In the genomic region with DNA sequence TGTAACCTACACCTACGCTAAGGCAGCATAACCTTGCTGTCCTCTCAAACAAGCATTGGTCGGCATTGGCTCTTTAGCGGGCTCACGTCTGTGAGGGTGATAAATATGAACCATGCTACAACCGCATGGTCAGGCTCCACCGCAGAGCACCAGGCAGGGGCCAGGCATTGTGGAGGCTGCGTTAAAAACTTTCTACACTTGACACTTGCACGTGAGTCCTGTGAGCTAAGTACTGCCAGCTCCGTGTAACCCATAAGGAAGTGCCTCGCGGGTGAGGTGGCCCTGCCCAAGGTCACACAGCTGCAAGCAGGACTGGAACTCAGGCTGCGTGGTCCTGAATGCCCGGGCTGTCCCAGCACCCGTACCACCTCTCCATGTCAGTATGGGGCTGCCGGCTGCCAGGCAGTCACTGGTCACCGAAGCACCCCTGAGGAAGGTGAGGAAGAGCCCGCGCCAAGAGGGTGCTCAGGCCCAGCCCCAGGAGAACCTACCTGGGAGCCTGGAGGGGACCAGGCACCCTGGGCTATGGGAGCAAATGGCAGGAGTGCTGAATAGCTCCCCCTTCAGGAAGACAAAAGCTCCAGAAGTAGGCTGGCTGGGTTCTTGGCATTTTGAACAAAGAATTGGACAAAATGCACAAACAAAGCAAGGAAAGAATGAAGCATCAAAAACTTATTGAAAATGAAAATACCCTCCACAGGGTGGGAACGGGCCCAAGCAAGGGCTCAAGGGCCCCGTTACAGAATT, we compare ENCODE assay signal across 25 cellular contexts.
DNase-seq lines count a peak whose midpoint lies in the region; ATAC-seq and TF ChIP-seq lines count a peak whose summit lies in the region.
"Had no signal": no experiment of that assay in that cellular context is flagged by ENCODE, and none has a peak within 500 bp of the region (broad histone marks: within the 10 kb centered on the region; RNA-seq: fewer than 3 reads in every experiment).

No MANE protein-coding gene starts in this region.

- H3K4me3 ChIP-seq in Loucy (ENCODE audit: low read length, poor library complexity, severe bottlenecking) (no peak overlapping the region), upper lobe of right lung (no peak overlapping the region), transverse colon (no peak overlapping the region)
- H3K4me3 ChIP-seq: A549, adrenal gland, body of pancreas, dorsolateral prefrontal cortex, thoracic aorta had no signal

- peak overlapping the region; percentile 83 for H3K27ac Mint-ChIP-seq in glutamatergic neuron (ENCODE audit: unreplicated experiment)
- H3K27ac Mint-ChIP-seq: activated CD4-positive, alpha-beta T cell treated with anti-CD3 and anti-CD28 coated beads for 36 hours; naive thymus-derived CD4-positive, alpha-beta T cell had no signal

- H3K4me1 ChIP-seq in Loucy (ENCODE audit: insufficient read depth, low read length, poor library complexity, severe bottlenecking) (no peaks in the 10 kb centered on the region), upper lobe of right lung (no peaks in the 10 kb centered on the region), transverse colon (no peaks in the 10 kb centered on the region)
- H3K4me1 ChIP-seq: A549, adrenal gland, BE2C, body of pancreas had no signal

- WGBS in transverse colon (ENCODE audit: low coverage in 1 of 2), 2 donors, result 54 to 75% methylated on average over 2 to 19 of the region's 20 CpGs

- TF ChIP-seq CTCF in Loucy (conservative IDR thresholded peaks at IDR 0.05; ENCODE audit: low read length) (peak; percentile 34; the same call in 1 of the 2 replicates), glutamatergic neuron (IDR thresholded peaks at IDR 0.05; ENCODE audit: partially characterized antibody, unreplicated experiment) (peak; percentile 31), upper lobe of right lung (IDR thresholded peaks at IDR 0.05) (no peak), transverse colon (IDR thresholded peaks at IDR 0.05) (no peak)

- no peaks in the 10 kb centered on the region for H3K79me2 ChIP-seq in Loucy (ENCODE audit: insufficient read depth, low read length)

- H2AFZ ChIP-seq in Loucy (ENCODE audit: low read length), result no peak overlapping the region

- H3K36me3 Mint-ChIP-seq in glutamatergic neuron (ENCODE audit: unreplicated experiment), result no peaks in the 10 kb centered on the region
- H3K36me3 Mint-ChIP-seq: naive thymus-derived CD4-positive, alpha-beta T cell had no signal

- H3K27me3 Mint-ChIP-seq in glutamatergic neuron (ENCODE audit: unreplicated experiment), result peaks cover 3% of the 10 kb centered on the region

- TF ChIP-seq EP300 in transverse colon (IDR thresholded peaks at IDR 0.05; ENCODE audit: low read depth), result no peak

- no peak overlapping the region for H3K4me2 ChIP-seq in Loucy (ENCODE audit: low read depth, low read length, poor library complexity, severe bottlenecking)
- H3K4me2 ChIP-seq: A549 had no signal

- no peak overlapping the region for H3K4me3 Mint-ChIP-seq in glutamatergic neuron (ENCODE audit: unreplicated experiment)
- H3K4me3 Mint-ChIP-seq: activated CD4-positive, alpha-beta T cell treated with anti-CD3 and anti-CD28 coated beads for 36 hours; naive thymus-derived CD4-positive, alpha-beta T cell had no signal

- H3K27me3 ChIP-seq in Loucy (ENCODE audit: insufficient read depth, low read length, poor library complexity, severe bottlenecking) (no peaks in the 10 kb centered on the region), upper lobe of right lung (no peaks in the 10 kb centered on the region), transverse colon (no peaks in the 10 kb centered on the region)
- H3K27me3 ChIP-seq: adrenal gland, BE2C, body of pancreas had no signal

- TF ChIP-seq POLR2A in transverse colon (IDR thresholded peaks at IDR 0.05), result no peak

- no peaks in the 10 kb centered on the region for H3F3A ChIP-seq in Loucy (ENCODE audit: low read depth)

- H3K9me3 ChIP-seq in Loucy (ENCODE audit: insufficient read depth, low read depth, low read length) (no peaks in the 10 kb centered on the region), upper lobe of right lung (no peaks in the 10 kb centered on the region), transverse colon (no peaks in the 10 kb centered on the region)
- H3K9me3 ChIP-seq: A549, adrenal gland, BE2C, body of pancreas, thoracic aorta had no signal

- H3K27ac ChIP-seq in upper lobe of right lung, result no peak overlapping the region
- H3K27ac ChIP-seq in transverse colon, result no peak overlapping the region
- H3K27ac ChIP-seq: A549, adrenal gland, body of pancreas, dorsolateral prefrontal cortex, thoracic aorta had no signal

- no peaks in the 10 kb centered on the region for H3K36me3 ChIP-seq in Loucy (ENCODE audit: insufficient read depth, low read length)
- H3K36me3 ChIP-seq in upper lobe of right lung, result no peaks in the 10 kb centered on the region
- H3K36me3 ChIP-seq in transverse colon, result no peaks in the 10 kb centered on the region
- H3K36me3 ChIP-seq: adrenal gland, BE2C, thoracic aorta had no signal

- DNase-seq in Right ventricle myocardium inferior (ENCODE audit: missing footprints), result peak; percentile 37
- no peak for DNase-seq in Right ventricle myocardium superior
- no peak for DNase-seq in glutamatergic neuron
- no peak for DNase-seq in upper lobe of right lung
- no peak for DNase-seq in transverse colon
- no peak for DNase-seq in iPS-NIHi11 (ENCODE audit: low spot score)
- DNase-seq: activated CD4-positive, alpha-beta T cell treated with anti-CD3 and anti-CD28 coated beads for 36 hours; activated CD8-positive, alpha-beta memory T cell treated with anti-CD3 and anti-CD28 coated beads for 24 hours; activated naive CD4-positive, alpha-beta T cell; activated T-cell treated with anti-CD3 and anti-CD28 coated beads, Interleukin-2, amount 50 U/mL, for 1 hour; adrenal gland; BE2C; body of pancreas; dorsolateral prefrontal cortex; GOT3; left ventricle myocardium superior; MM.1S; naive thymus-derived CD4-positive, alpha-beta T cell; NCI-H1436 treated with DMSO at 0.1 percent for 48 hours; stimulated activated naive CD8-positive, alpha-beta T cell treated with anti-CD3 and anti-CD28 coated beads, Interleukin-15, Interleukin-2, amounts not matched to agents 100 U/mL and 50 U/mL, for 24 hours; T-helper 2 cell had no signal

- peaks cover 5% of the 10 kb centered on the region for H3K9me3 Mint-ChIP-seq in glutamatergic neuron (ENCODE audit: unreplicated experiment)

- ATAC-seq in Right ventricle myocardium inferior (no peak), Right ventricle myocardium superior (ENCODE audit: poor library complexity) (no peak), upper lobe of right lung (peak; percentile 16), esophagus mucosa (no peak)
- ATAC-seq: A549; activated CD4-positive, alpha-beta T cell treated with anti-CD3 and anti-CD28 coated beads for 36 hours; body of pancreas; left ventricle myocardium superior; naive thymus-derived CD4-positive, alpha-beta T cell; stimulated activated naive CD8-positive, alpha-beta T cell treated with anti-CD3 and anti-CD28 coated beads, Interleukin-15, Interleukin-2, amounts not matched to agents 100 U/mL and 50 U/mL, for 24 hours had no signal

- in situ Hi-C loops in transverse colon (cut with MboI; ENCODE audit: low pct_ligation_motif_present in 1 of 4, low pct_unique_long_range_greater_than_20kb in 1 of 4, low sequenced_read_pairs in 3 of 4), result no loop called here

- H3K9me2 ChIP-seq in Loucy (replicated peaks; ENCODE audit: low read depth, low read length), result no peaks in the 10 kb centered on the region

- intact Hi-C loops in Right ventricle myocardium inferior (cut with DNase I) (no loop called here), Right ventricle myocardium superior (cut with DNase I) (no loop called here), upper lobe of right lung (cut with DNase I) (no loop called here), transverse colon (cut with DNase I; ENCODE audit: low total_unique reads) (no loop called here)

- H4K20me1 ChIP-seq in Loucy (ENCODE audit: insufficient read depth, low read length, poor library complexity, severe bottlenecking), result no peaks in the 10 kb centered on the region

- H3K4me1 Mint-ChIP-seq in glutamatergic neuron (ENCODE audit: low read depth, unreplicated experiment), result peaks cover 23% of the 10 kb centered on the region
- H3K4me1 Mint-ChIP-seq: activated CD4-positive, alpha-beta T cell treated with anti-CD3 and anti-CD28 coated beads for 36 hours; naive thymus-derived CD4-positive, alpha-beta T cell had no signal

- no peak overlapping the region for H3K9ac ChIP-seq in Loucy (ENCODE audit: low read depth, low read length, poor library complexity, severe bottlenecking)

Comparison
In these comparisons a context has a peak if more than half of its experiments do, and no peak if none do; other contexts are left out.
1. CTCF ChIP-seq: peak in Loucy (single experiment) and glutamatergic neuron (single experiment); none in upper lobe of right lung (single experiment) and transverse colon (0 of 5).